ENCODE assay signal across 18 cellular contexts in genomic region chr2:37425408-37425807, GRCh38.
"Had no signal": no experiment of that assay in that cellular context is flagged by ENCODE, and none has a peak within 500 bp of the region (broad histone marks: within the 10 kb centered on the region; RNA-seq: fewer than 3 reads in every experiment).

No MANE protein-coding gene starts in this region.

- H3K27me3 ChIP-seq: SJCRH30 had no signal

- H3K9me3 ChIP-seq: SJCRH30 had no signal

- ATAC-seq: SK-N-SH treated with all-trans-retinoic acid at 6 μM for 48 hours had no signal

- DNase-seq: KBM-7, MV-4-11, NCI-H1048, NCI-H1105, NCI-H1417, NCI-H1436 treated with DMSO at 0.1 percent for 48 hours, NCI-H1694, NCI-H1930, NCI-H2081, NCI-H2107, NCI-H2227 treated with DMSO at 0.1 percent for 48 hours, NCI-H524, NCI-H526 treated with DMSO at 0.1 percent for 48 hours, NCI-H748 treated with DMSO at 0.1 percent for 48 hours, RPMI8226, SHP77 treated with DMSO at 0.1 percent for 48 hours, SJCRH30 had no signal

- H3K27ac ChIP-seq: SJCRH30 had no signal

- H3K36me3 ChIP-seq: SJCRH30 had no signal

- H3K4me3 ChIP-seq: SJCRH30 had no signal

- H3K4me1 ChIP-seq: SJCRH30 had no signal
